ENCODE assay signal across 1 cellular context in genomic region chr19:6501740-6502648, GRCh38.
TF ChIP-seq lines count a peak whose summit lies in the region.

TSS of gene TUBB4A (minus strand) at chr19:6502309. CDS start at chr19:6502212, 97 bp downstream.

TF ChIP-seq in GM23338, 12 proteins besides CTCF, POLR2A, EP300 and RAD21 (continued from another document):
- no peak for TF ChIP-seq REST (IDR thresholded peaks at IDR 0.05; ENCODE audit: unreplicated experiment)
- peak; percentile 47 for TF ChIP-seq CREB1 (CRISPR knock-in tag; IDR thresholded peaks at IDR 0.05; ENCODE audit: low read depth)
- TF ChIP-seq ZNF114 (CRISPR knock-in tag; IDR thresholded peaks at IDR 0.05) = no peak
- no peak for TF ChIP-seq EZH2 (IDR thresholded peaks at IDR 0.05; ENCODE audit: low read depth, unreplicated experiment)
- TF ChIP-seq POLR2AphosphoS5 (IDR thresholded peaks at IDR 0.05; ENCODE audit: low read depth) = peak; percentile 63
